8 cellular contexts compared by ENCODE assay signal in genomic region chr12:26870491-26871419, GRCh38. TPM values are rescaled to one million over a fixed set of nuclear protein-coding genes. Genes with fewer than 3 reads are reported as not detected.
DNase-seq lines count a peak whose midpoint lies in the region; ATAC-seq and TF ChIP-seq lines count a peak whose summit lies in the region.

No MANE protein-coding gene starts in this region.

- RAD21 ChIA-PET in HCT116 (lab: Charles Lee; ENCODE audit: low non-redundant PET in 1 of 2, low total read pairs in 2 of 2, uncharacterized antibody in 2 of 2, unreplicated experiment in 2 of 2) = interaction anchor here in 1 of 2 experiments (0.7 kb wide), 1 partner anchor 38 kb away, joined by 4 read pairs; the partner anchor contains the start of gene ITPR2

- H3K9me2 ChIP-seq in HCT116 (ENCODE audit: insufficient read depth) = no peaks in the 10 kb centered on the region

- no peak for TF ChIP-seq POLR2A in HCT116 (IDR thresholded peaks at IDR 0.05; ENCODE audit: borderline replicate concordance, extremely low read depth, insufficient read depth, insufficient read length)
- TF ChIP-seq POLR2A in esophagus squamous epithelium (IDR thresholded peaks at IDR 0.05) = no peak
- no peak for TF ChIP-seq POLR2A in Peyer's patch (IDR thresholded peaks at IDR 0.05)

- POLR2A ChIA-PET in HCT116 (lab: Charles Lee) = interaction anchor here (1.0 kb wide), 1 partner anchor 37 kb away, joined by 3 read pairs; the partner anchor contains the start of gene ITPR2

- H3K9ac ChIP-seq in HCT116 (ENCODE audit: low read length) = no peak overlapping the region

- TF ChIP-seq CTCF in HCT116 (IDR thresholded peaks at IDR 0.05 in 2 of 3, conservative IDR thresholded peaks at IDR 0.05 in 1 of 3; ENCODE audit: borderline replicate concordance in 1 of 3, insufficient read depth in 1 of 3, low read depth in 2 of 3, low read length in 2 of 3) (no peak), esophagus squamous epithelium (IDR thresholded peaks at IDR 0.05) (no peak), Peyer's patch (IDR thresholded peaks at IDR 0.05) (no peak)

- peak overlapping the region; percentile 54 for H3K4me2 ChIP-seq in HCT116 (ENCODE audit: low read length)

- DNase-seq in HCT116 (ENCODE audit: low read depth, low spot score) (peak; percentile 33), NCI-H524 (lab: John Stamatoyannopoulos, UW) (peak; percentile 80 to 84), esophagus squamous epithelium (lab: John Stamatoyannopoulos, UW) (no peak), skeletal muscle cell (ENCODE audit: low read depth) (peak; percentile 9), Peyer's patch (no peak), activated T-cell treated with anti-CD3 and anti-CD28 coated beads for 4 hours (no peak)

- CTCF ChIA-PET in HCT116 (lab: Charles Lee) = interaction anchor here (1.5 to 2.7 kb wide), 2 partner anchors 9 to 14 kb away, joined by 3 to 12 read pairs; no protein-coding TSS in a partner anchor

- H3K36me3 ChIP-seq in HCT116 (ENCODE audit: control insufficient read depth in 1 of 2, insufficient read depth in 2 of 2, low read length in 2 of 2) (no peaks in the 10 kb centered on the region), esophagus squamous epithelium (no peaks in the 10 kb centered on the region), Peyer's patch (no peaks in the 10 kb centered on the region)

- H2AFZ ChIP-seq in HCT116 (ENCODE audit: low read depth, low read length, poor library complexity, severe bottlenecking) = peak overlapping the region; percentile 12

- H3K4me3 ChIP-seq in HCT116 (replicated peaks in 1 of 2; ENCODE audit: low read depth in 1 of 2, low read length in 2 of 2) = peak overlapping the region in 1 of 2 experiments; percentile 17; a peak in 1 of 4 replicates
- no peak overlapping the region for H3K4me3 ChIP-seq in esophagus squamous epithelium
- H3K4me3 ChIP-seq in skeletal muscle cell (ENCODE audit: low read depth, low read length) = no peak overlapping the region
- no peak overlapping the region for H3K4me3 ChIP-seq in Peyer's patch

- no peak overlapping the region for H3K27ac ChIP-seq in HCT116 (ENCODE audit: low read depth, low read length)
- peak overlapping the region; percentile 1 to 72 (median 40) for H3K27ac ChIP-seq in esophagus squamous epithelium
- no peak overlapping the region for H3K27ac ChIP-seq in Peyer's patch

- ATAC-seq in HCT116 = peak; percentile 88
- ATAC-seq in HG02981 (IDR thresholded peaks at IDR 0.05; ENCODE audit: unreplicated experiment) = no peak
- no peak for ATAC-seq in HG02852 (IDR thresholded peaks at IDR 0.05; ENCODE audit: unreplicated experiment)

- intact Hi-C loops in HCT116 (cut with micrococcal nuclease) = no loop called here
- intact Hi-C loops in esophagus squamous epithelium (cut with DNase I) = no loop called here

- H3K27me3 ChIP-seq in HCT116 (ENCODE audit: insufficient read depth, low read length) = no peaks in the 10 kb centered on the region
- H3K27me3 ChIP-seq in esophagus squamous epithelium = no peaks in the 10 kb centered on the region
- H3K27me3 ChIP-seq in Peyer's patch = no peaks in the 10 kb centered on the region

- WGBS in esophagus squamous epithelium, 2 donors = 16 to 39% methylated on average over 9 to 11 of the region's 11 CpGs

- no peaks in the 10 kb centered on the region for H4K20me1 ChIP-seq in HCT116 (ENCODE audit: insufficient read depth)

- H3K9me3 ChIP-seq in HCT116 (ENCODE audit: control insufficient read depth in 1 of 2, insufficient read depth in 1 of 2, low read depth in 1 of 2, low read length in 2 of 2) = no peaks in the 10 kb centered on the region
- H3K9me3 ChIP-seq in esophagus squamous epithelium = no peaks in the 10 kb centered on the region
- no peaks in the 10 kb centered on the region for H3K9me3 ChIP-seq in Peyer's patch

- no TSS peak for BruUV-seq in HCT116 (replicated peaks; lab: Mats Ljungman, UMichigan)

- H3K4me1 ChIP-seq in HCT116 (ENCODE audit: control insufficient read depth in 1 of 2, insufficient read depth in 2 of 2, low read length in 2 of 2) (peaks cover 17 to 24% of the 10 kb centered on the region in 2 experiments; a peak in 3 of 4 replicates), esophagus squamous epithelium (peaks cover 8 to 28% (median 10%) of the 10 kb centered on the region in 3 donors), Peyer's patch (peaks cover 0 to 18% (median 0%) of the 10 kb centered on the region in 4 donors)

- TF ChIP-seq RAD21 in HCT116 (IDR thresholded peaks at IDR 0.05; ENCODE audit: low read depth) = no peak

- no peaks in the 10 kb centered on the region for H3K79me2 ChIP-seq in HCT116 (ENCODE audit: insufficient read depth, low read length)

TF ChIP-seq in HCT116, 20 proteins besides CTCF, POLR2A, EP300 and RAD21:
- peak; percentile 43 for TF ChIP-seq FOSL1 (IDR thresholded peaks at IDR 0.05; ENCODE audit: low read depth)
- 0 out of 2 replicates have a peak, but pooled peaks have one; percentile 35 for TF ChIP-seq JUND (IDR thresholded peaks at IDR 0.05)
- peak; percentile 59; the same call in 1 of the 2 replicates for TF ChIP-seq CEBPB (IDR thresholded peaks at IDR 0.05; ENCODE audit: low read depth)
- no peak for TF ChIP-seq TCF7L2 (IDR thresholded peaks at IDR 0.05; ENCODE audit: borderline replicate concordance, extremely low read depth, insufficient read depth, insufficient read length)

RNA-seq across cellular contexts. Expression of gene ITPR2, which starts 37.8 kb away (rescaled TPM):
- total RNA-seq in HCT116 (2021; ENCODE audit: unreplicated experiment) = 6.5 TPM
- polyA plus RNA-seq in HCT116 (2012) = 2.1 and 2.5 TPM in 2 replicates
- total RNA-seq in esophagus squamous epithelium = 10 to 100 TPM; 30.7 to 49.3 (median 37.6) TPM
- 10 to 100 TPM; 32.6 to 87.5 (median 51.9) TPM for total RNA-seq in Peyer's patch

Comparison
In these comparisons a context has a peak if more than half of its experiments do, and no peak if none do; other contexts are left out.
1. DNase-seq: peak in HCT116 (single experiment), NCI-H524 (2 of 2) and skeletal muscle cell (single experiment); none in esophagus squamous epithelium (single experiment), Peyer's patch (0 of 3) and activated T-cell treated with anti-CD3 and anti-CD28 coated beads for 4 hours (single experiment).
2. H3K27ac ChIP-seq: peak in esophagus squamous epithelium (4 of 4); none in HCT116 (single experiment) and Peyer's patch (0 of 4).